Comparison of ENCODE assay signal across 8 cellular contexts in the genomic region with DNA sequence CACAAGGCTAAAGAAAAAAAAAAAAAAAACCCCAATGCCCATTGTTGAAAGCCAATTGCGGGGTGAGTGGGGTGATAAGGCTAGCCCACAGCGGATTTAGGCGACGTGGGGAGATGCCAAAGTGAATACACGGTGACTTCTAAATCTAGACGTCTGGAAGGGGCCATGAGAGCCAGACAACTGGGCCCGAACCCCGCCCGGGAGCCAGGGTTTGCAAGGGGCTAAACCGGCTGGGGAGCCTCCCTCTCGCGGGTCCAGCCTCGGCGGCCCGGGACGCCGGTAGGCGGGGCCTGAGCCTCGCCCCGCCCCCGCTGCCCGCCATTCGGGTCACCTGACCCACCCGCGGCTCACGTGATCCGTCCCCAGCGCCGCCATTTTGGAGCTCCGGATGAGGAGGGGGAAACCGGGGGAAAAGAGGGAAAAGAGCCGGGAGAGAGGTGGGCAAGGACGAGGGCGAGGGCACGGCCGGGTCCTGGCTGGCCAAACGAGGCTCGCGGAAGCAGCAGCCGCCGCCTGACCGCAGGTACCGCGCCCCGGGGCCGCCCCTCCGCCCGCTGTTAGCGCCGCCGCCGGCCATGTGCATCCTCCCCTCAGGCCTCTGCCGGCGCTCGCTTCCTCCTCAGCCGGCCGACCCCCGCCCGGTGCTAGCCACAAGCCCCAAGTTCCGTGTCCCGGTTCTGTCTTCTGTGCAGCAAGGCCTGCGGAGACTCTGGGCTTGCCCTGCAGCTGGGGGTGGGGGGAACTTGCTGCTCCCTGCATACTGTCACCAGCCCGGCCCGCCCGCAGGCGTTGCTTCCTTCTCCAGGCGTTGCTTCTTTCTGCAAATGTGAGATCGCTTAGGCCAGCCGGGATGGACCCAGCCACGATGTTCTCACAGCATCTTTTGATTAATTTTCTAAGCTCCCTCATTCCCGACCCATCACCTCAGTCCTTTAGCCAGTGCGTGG. TPM values are rescaled to one million over a fixed set of nuclear protein-coding genes. Genes with fewer than 3 reads are reported as not detected.
DNase-seq lines count a peak whose midpoint lies in the region; ATAC-seq and TF ChIP-seq lines count a peak whose summit lies in the region.

ZNF507 (plus strand) TSS at position 350 of the 947 bp plus-strand sequence. CDS start 7,221 bp downstream, outside the sequence.

- TF ChIP-seq CTCF in GM23338 (conservative IDR thresholded peaks at IDR 0.05; ENCODE audit: low read depth in 2 of 2) (no peak), RWPE2 (IDR thresholded peaks at IDR 0.05; ENCODE audit: poor library complexity, severe bottlenecking) (no peak), foreskin fibroblast (IDR thresholded peaks at IDR 0.05; ENCODE audit: low read depth, low read length) (no peak), neural crest cell (conservative IDR thresholded peaks at IDR 0.05) (no peak), stomach (IDR thresholded peaks at IDR 0.05) (no peak)

- H3K4me1 ChIP-seq in GM23338 (ENCODE audit: insufficient read depth) (peaks cover 8% of the 10 kb centered on the region; the same call in 1 of the 2 replicates), RWPE2 (ENCODE audit: insufficient read depth, poor library complexity, severe bottlenecking) (peaks cover 31% of the 10 kb centered on the region), stomach (peaks cover 22 to 50% (median 34%) of the 10 kb centered on the region in 4 donors)

- peak within 1 kb of the TSS; percentile 89 for H3K27ac ChIP-seq in GM23338 (ENCODE audit: low read depth)
- peak within 1 kb of the TSS; percentile 34 for H3K27ac ChIP-seq in RWPE2 (ENCODE audit: poor library complexity, severe bottlenecking)
- H3K27ac ChIP-seq in stomach, result peak within 1 kb of the TSS; percentile 73 to 92 (median 81)

- peaks cover 10% of the 10 kb centered on the region; the same call in 1 of the 2 replicates for H4K20me1 ChIP-seq in GM23338 (replicated peaks; ENCODE audit: insufficient read depth)

- peaks cover 47% of the 10 kb centered on the region for H3K79me2 ChIP-seq in GM23338 (replicated peaks; ENCODE audit: insufficient read depth)

- H3K9me3 ChIP-seq in RWPE2 (ENCODE audit: severe bottlenecking) (no peaks in the 10 kb centered on the region), stomach (no peaks in the 10 kb centered on the region)

- no peaks in the 10 kb centered on the region; the same call in 1 of the 2 replicates for H3K27me3 ChIP-seq in GM23338 (ENCODE audit: insufficient read depth)
- no peaks in the 10 kb centered on the region for H3K27me3 ChIP-seq in RWPE2 (ENCODE audit: insufficient read depth, poor library complexity, severe bottlenecking)
- peaks cover 0 to 8% (median 0%) of the 10 kb centered on the region in 3 donors for H3K27me3 ChIP-seq in stomach

- peak within 1 kb of the TSS; percentile 96 for H2AFZ ChIP-seq in GM23338

- TF ChIP-seq EP300 in stomach (IDR thresholded peaks at IDR 0.05), result no peak

- TF ChIP-seq POLR2A in stomach (IDR thresholded peaks at IDR 0.05), result no peak

- DNase-seq in ELR (ENCODE audit: low read depth), result peak; percentile 87
- DNase-seq in GM23338 (ENCODE audit: low spot score), result peak; percentile 93
- peak; percentile 69 to 72 for DNase-seq in Kasumi-1 (lab: John Stamatoyannopoulos, UW)
- peak; percentile 80 for DNase-seq in RWPE2 (ENCODE audit: low spot score)
- peak; percentile 94 for DNase-seq in activated effector memory CD4-positive, alpha-beta T cell treated with anti-CD3 and anti-CD28 coated beads, Interleukin-2, amount 50 U/mL, for 16 hours
- peak; percentile 76 to 93 for DNase-seq in foreskin fibroblast
- DNase-seq in neural crest cell (ENCODE audit: low read depth, low spot score), result peak; percentile 86
- peak; percentile 85 for DNase-seq in stomach

- no peaks in the 10 kb centered on the region for H3F3A ChIP-seq in GM23338 (replicated peaks; ENCODE audit: low read depth)

- H3K27me3 Mint-ChIP-seq in GM23338 (ENCODE audit: insufficient read depth, low read depth, poor library complexity) (peaks cover 3% of the 10 kb centered on the region), neural crest cell (ENCODE audit: low read depth) (no peaks in the 10 kb centered on the region)

- H3K4me3 Mint-ChIP-seq in GM23338 (peak within 1 kb of the TSS; percentile 100), neural crest cell (peak within 1 kb of the TSS; percentile 96)

- 3 to 6% (median 3%) methylated on average over 41 to 72 of the region's 72 CpGs for WGBS in stomach, 5 donors

- H3K27ac Mint-ChIP-seq in GM23338 (peak within 1 kb of the TSS; percentile 98), neural crest cell (ENCODE audit: unreplicated experiment) (peak within 1 kb of the TSS; percentile 99)

- H3K36me3 Mint-ChIP-seq in GM23338 (ENCODE audit: low read depth), result peaks cover 19% of the 10 kb centered on the region
- H3K36me3 Mint-ChIP-seq in neural crest cell (ENCODE audit: low read depth), result peaks cover 4% of the 10 kb centered on the region

- H3K36me3 ChIP-seq in GM23338 (ENCODE audit: insufficient read depth) (peaks cover 13% of the 10 kb centered on the region; the same call in 1 of the 2 replicates), RWPE2 (ENCODE audit: low read depth) (peaks cover 35% of the 10 kb centered on the region), stomach (peaks cover 0 to 25% (median 19%) of the 10 kb centered on the region in 4 donors)

- H3K4me1 Mint-ChIP-seq in GM23338 (no peaks in the 10 kb centered on the region; the same call in 2 of the 3 replicates), neural crest cell (peaks cover 32% of the 10 kb centered on the region)

- ATAC-seq in GM23338 (peak; percentile 92), RWPE2 (ENCODE audit: low read depth) (peak; percentile 79)

- H3K9me3 Mint-ChIP-seq in GM23338 (no peaks in the 10 kb centered on the region; the same call in 2 of the 3 replicates), neural crest cell (peaks cover 3% of the 10 kb centered on the region)

- H3K4me3 ChIP-seq in GM23338, result peak within 1 kb of the TSS; percentile 87
- peak within 1 kb of the TSS; percentile 99 for H3K4me3 ChIP-seq in RWPE2 (ENCODE audit: severe bottlenecking)
- peak within 1 kb of the TSS; percentile 82 to 88 for H3K4me3 ChIP-seq in foreskin fibroblast (ENCODE audit: low read depth in 1 of 2, low read length in 2 of 2)
- H3K4me3 ChIP-seq in stomach, result peak within 1 kb of the TSS; percentile 83 to 97 (median 90)

- H3K9me2 ChIP-seq in GM23338 (ENCODE audit: insufficient read depth), result no peaks in the 10 kb centered on the region; the same call in 1 of the 2 replicates

- H3K4me2 ChIP-seq in GM23338, result peak within 1 kb of the TSS; percentile 84

- intact Hi-C loops in stomach (cut with DNase I; ENCODE audit: low total_unique reads), result no loop called here

TF ChIP-seq in GM23338, 12 proteins besides CTCF, POLR2A, EP300 and RAD21 (continues in another document):
- TF ChIP-seq STAT1 (IDR thresholded peaks at IDR 0.05; ENCODE audit: unreplicated experiment) (no peak), EZH2 (IDR thresholded peaks at IDR 0.05; ENCODE audit: low read depth, unreplicated experiment) (peak; percentile 30), REST (IDR thresholded peaks at IDR 0.05; ENCODE audit: unreplicated experiment) (no peak), POLR2AphosphoS5 (IDR thresholded peaks at IDR 0.05; ENCODE audit: low read depth) (peak; percentile 60), ZNF331 (CRISPR knock-in tag; IDR thresholded peaks at IDR 0.05; ENCODE audit: low read depth) (no peak), JUNB (IDR thresholded peaks at IDR 0.05; ENCODE audit: unreplicated experiment) (no peak), EZH2phosphoT487 (IDR thresholded peaks at IDR 0.05; ENCODE audit: unreplicated experiment) (no peak)
- TF ChIP-seq, protein P1, sequence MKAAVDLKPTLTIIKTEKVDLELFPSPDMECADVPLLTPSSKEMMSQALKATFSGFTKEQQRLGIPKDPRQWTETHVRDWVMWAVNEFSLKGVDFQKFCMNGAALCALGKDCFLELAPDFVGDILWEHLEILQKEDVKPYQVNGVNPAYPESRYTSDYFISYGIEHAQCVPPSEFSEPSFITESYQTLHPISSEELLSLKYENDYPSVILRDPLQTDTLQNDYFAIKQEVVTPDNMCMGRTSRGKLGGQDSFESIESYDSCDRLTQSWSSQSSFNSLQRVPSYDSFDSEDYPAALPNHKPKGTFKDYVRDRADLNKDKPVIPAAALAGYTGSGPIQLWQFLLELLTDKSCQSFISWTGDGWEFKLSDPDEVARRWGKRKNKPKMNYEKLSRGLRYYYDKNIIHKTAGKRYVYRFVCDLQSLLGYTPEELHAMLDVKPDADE (IDR thresholded peaks at IDR 0.05), result 0 out of 2 replicates have a peak, but pooled peaks have one; percentile 20

RNA-seq across cellular contexts. Expression of gene ZNF507, which starts in this region (rescaled TPM):
- total RNA-seq in GM23338 (2014; rRNA removed; shearing (Covaris generic)), result 23.4 and 23.6 TPM in 2 replicates
- polyA plus RNA-seq in GM23338 (2016; fragmentation: Nextera tagmentation; extraction: Ambion mirVana) (7.4 and 10.4 TPM in 2 replicates), stomach (1 to 10 TPM; 2.8 to 5.0 (median 3.2) TPM)
- total RNA-seq in neural crest cell (33.8 and 35.4 TPM in 2 replicates), stomach (10 to 100 TPM; 14.0 to 76.5 (median 42.2) TPM)

Comparison
In these comparisons a context has a peak if more than half of its experiments do, and no peak if none do; other contexts are left out.
1. Peak in every context shown above with its lines: DNase-seq, ATAC-seq, H3K4me3 ChIP-seq and H3K27ac ChIP-seq.
2. H3K27ac ChIP-seq: peak in every context shown above with its lines; median percentile 89 in GM23338; 81 in stomach; 34 in RWPE2.